In genomic region chr20:42258568-42258967, GRCh38 we compare ENCODE assay signal across 1 cellular context.
TF ChIP-seq lines count a peak whose summit lies in the region.

No MANE protein-coding gene starts in this region.

TF ChIP-seq in HEK293, 187 proteins besides CTCF, POLR2A, EP300 and RAD21 (continued from another document):
- TF ChIP-seq ZNF280D (tag by site-specific recombination; IDR thresholded peaks at IDR 0.05) (no peak), TCF7L2 (IDR thresholded peaks at IDR 0.05; ENCODE audit: borderline replicate concordance, low read depth, low read length) (peak; percentile 42; the same call in 1 of the 2 replicates)
